In the genomic region with DNA sequence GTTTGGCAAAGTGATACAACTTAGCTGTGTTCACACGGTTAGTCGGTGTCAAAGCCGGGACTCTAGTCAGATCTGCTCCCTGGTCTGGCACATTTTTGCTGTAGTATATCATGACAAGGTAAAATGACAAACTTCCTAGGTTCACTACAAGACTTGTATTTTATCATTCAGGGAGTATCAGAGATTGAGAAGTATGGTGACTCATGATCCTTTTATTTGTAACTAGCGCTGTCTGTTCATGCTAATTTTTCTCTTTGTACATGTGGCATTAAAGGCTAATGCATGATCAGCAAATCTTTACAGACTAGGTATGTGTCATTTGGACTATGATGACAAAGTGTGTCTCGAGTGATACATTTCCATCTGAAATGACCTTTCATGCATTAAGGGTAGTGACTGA, we compare ENCODE assay signal across 2 cellular contexts.
TF ChIP-seq lines count a peak whose summit lies in the region.

No MANE protein-coding gene starts in this region.

TF ChIP-seq in HepG2, 621 proteins besides CTCF, POLR2A, EP300 and RAD21 (continued from another document):
- TF ChIP-seq, protein P1, sequence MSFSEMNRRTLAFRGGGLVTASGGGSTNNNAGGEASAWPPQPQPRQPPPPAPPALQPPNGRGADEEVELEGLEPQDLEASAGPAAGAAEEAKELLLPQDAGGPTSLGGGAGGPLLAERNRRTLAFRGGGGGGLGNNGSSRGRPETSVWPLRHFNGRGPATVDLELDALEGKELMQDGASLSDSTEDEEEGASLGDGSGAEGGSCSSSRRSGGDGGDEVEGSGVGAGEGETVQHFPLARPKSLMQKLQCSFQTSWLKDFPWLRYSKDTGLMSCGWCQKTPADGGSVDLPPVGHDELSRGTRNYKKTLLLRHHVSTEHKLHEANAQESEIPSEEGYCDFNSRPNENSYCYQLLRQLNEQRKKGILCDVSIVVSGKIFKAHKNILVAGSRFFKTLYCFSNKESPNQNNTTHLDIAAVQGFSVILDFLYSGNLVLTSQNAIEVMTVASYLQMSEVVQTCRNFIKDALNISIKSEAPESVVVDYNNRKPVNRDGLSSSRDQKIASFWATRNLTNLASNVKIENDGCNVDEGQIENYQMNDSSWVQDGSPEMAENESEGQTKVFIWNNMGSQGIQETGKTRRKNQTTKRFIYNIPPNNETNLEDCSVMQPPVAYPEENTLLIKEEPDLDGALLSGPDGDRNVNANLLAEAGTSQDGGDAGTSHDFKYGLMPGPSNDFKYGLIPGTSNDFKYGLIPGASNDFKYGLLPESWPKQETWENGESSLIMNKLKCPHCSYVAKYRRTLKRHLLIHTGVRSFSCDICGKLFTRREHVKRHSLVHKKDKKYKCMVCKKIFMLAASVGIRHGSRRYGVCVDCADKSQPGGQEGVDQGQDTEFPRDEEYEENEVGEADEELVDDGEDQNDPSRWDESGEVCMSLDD (CRISPR knock-in tag; IDR thresholded peaks at IDR 0.05; ENCODE audit: borderline replicate concordance), result no peak
- TF ChIP-seq RNF2 (conservative IDR thresholded peaks at IDR 0.05; ENCODE audit: low read depth) (no peak), ZBTB7B (CRISPR knock-in tag; IDR thresholded peaks at IDR 0.05) (no peak)

TF ChIP-seq in K562, 482 proteins besides CTCF, POLR2A, EP300 and RAD21 (continued from another document):
- TF ChIP-seq CBX1 (IDR thresholded peaks at IDR 0.05; ENCODE audit: low read depth) (no peak), ZNF316 (IDR thresholded peaks at IDR 0.05) (peak; percentile 43), CBX2 (IDR thresholded peaks at IDR 0.05; ENCODE audit: insufficient read depth, low read length, poor library complexity, severe bottlenecking) (no peak), C11orf30 (IDR thresholded peaks at IDR 0.05; ENCODE audit: low read depth) (0 out of 2 replicates have a peak, but pooled peaks have one; percentile 5), ZNF764 (CRISPR knock-in tag; IDR thresholded peaks at IDR 0.05; ENCODE audit: low read depth) (no peak)
